ENCODE assay signal across 8 cellular contexts in the genomic region with DNA sequence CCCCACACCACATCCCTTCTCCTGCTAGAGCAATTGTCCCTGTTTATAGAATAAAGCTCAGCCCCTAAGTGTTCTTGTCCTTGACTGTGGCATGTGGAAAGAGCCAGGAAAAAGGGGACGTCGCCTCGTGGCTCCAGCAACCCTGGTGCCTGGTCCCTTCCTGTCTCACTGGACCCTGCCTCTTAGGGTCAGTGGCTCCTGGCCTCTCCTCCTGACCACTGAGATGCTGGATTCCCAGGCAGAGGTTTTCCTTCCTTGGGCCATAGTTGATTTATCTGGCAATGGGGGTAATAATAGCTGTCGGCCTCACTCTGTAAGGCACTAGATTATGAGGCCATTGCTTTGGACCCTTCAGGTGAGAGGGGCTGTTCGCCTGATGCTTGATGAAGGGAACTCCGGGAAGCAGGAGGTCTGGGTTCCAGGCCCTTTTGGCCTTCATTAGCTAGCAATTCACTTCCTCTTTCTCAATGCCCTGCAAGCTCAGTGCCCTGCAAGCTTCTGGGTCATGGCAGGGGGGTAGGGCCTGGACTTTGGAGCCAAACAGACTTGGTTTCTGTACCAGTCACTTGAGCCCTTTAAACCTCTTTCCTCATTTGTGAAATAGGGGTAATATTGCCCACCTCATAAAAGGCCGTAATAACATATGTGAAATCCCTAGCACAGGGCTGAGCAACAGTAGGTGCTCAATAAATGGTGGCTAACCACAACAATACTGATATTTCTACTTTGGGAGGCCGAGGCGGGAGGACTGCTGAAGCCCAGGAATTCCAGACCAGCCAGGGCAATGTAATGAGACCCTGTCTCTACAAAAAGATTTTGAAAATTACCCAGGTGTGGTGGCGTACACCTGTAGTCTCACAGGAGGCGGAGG. TPM values are rescaled to one million over a fixed set of nuclear protein-coding genes. Genes with fewer than 3 reads are reported as not detected.
A peak's percentile ranks its signal among the peaks of the same experiment; 100 is the strongest.
DNase-seq lines count a peak whose midpoint lies in the region; ATAC-seq and TF ChIP-seq lines count a peak whose summit lies in the region.

No MANE protein-coding gene starts in this region.

- no peak for TF ChIP-seq CTCF in heart left ventricle (IDR thresholded peaks at IDR 0.05)
- no peak for TF ChIP-seq CTCF in lower leg skin (IDR thresholded peaks at IDR 0.05)
- TF ChIP-seq CTCF in vagina (IDR thresholded peaks at IDR 0.05), result no peak

- H3K27me3 ChIP-seq in heart left ventricle, result no peaks in the 10 kb centered on the region
- no peaks in the 10 kb centered on the region for H3K27me3 ChIP-seq in vagina

- H3K9me3 Mint-ChIP-seq in activated naive CD8-positive, alpha-beta T cell treated with anti-CD3 and anti-CD28 coated beads, Interleukin-2, amount 50 U/mL, for 24 hours, result no peaks in the 10 kb centered on the region

- no peak for ATAC-seq in heart left ventricle
- no peak for ATAC-seq in Right ventricle myocardium inferior
- no peak for ATAC-seq in activated naive CD8-positive, alpha-beta T cell treated with anti-CD3 and anti-CD28 coated beads, Interleukin-2, amount 50 U/mL, for 24 hours

- H3K27ac Mint-ChIP-seq in activated naive CD8-positive, alpha-beta T cell treated with anti-CD3 and anti-CD28 coated beads, Interleukin-2, amount 50 U/mL, for 24 hours, result peak overlapping the region; percentile 59

- H3K36me3 ChIP-seq in heart left ventricle, result peaks cover 0 to 17% (median 3%) of the 10 kb centered on the region in 9 donors
- H3K36me3 ChIP-seq in vagina, result no peaks in the 10 kb centered on the region

- DNase-seq in heart left ventricle, result no peak
- no peak for DNase-seq in Right ventricle myocardium inferior (ENCODE audit: missing footprints)
- DNase-seq in activated naive CD8-positive, alpha-beta T cell treated with anti-CD3 and anti-CD28 coated beads, Interleukin-2, amount 50 U/mL, for 24 hours, result no peak
- no peak for DNase-seq in lower leg skin (ENCODE audit: low spot score in 2 of 2)
- no peak for DNase-seq in vagina (ENCODE audit: extremely low spot score in 2 of 2)
- no peak for DNase-seq in AG08396 (ENCODE audit: low spot score)
- DNase-seq in cerebellum (ENCODE audit: low spot score), result no peak
- DNase-seq in amniotic stem cell (lab: John Stamatoyannopoulos, UW), result no peak

- 66 to 77% (median 75%) methylated on average over 9 to 11 of the region's 11 CpGs for WGBS in heart left ventricle, 4 donors
- WGBS in lower leg skin, 2 donors, result 71 to 73% methylated on average over 11 of the region's 11 CpGs

- H3K4me3 Mint-ChIP-seq in activated naive CD8-positive, alpha-beta T cell treated with anti-CD3 and anti-CD28 coated beads, Interleukin-2, amount 50 U/mL, for 24 hours, result peak overlapping the region; percentile 79

- H3K27ac ChIP-seq in heart left ventricle (peak overlapping the region in 4 of 12 donors; percentile 54 to 84 (median 80)), vagina (peak overlapping the region; percentile 70)

- H3K36me3 Mint-ChIP-seq in activated naive CD8-positive, alpha-beta T cell treated with anti-CD3 and anti-CD28 coated beads, Interleukin-2, amount 50 U/mL, for 24 hours (ENCODE audit: low read depth), result no peaks in the 10 kb centered on the region

- peaks cover 0 to 25% (median 12%) of the 10 kb centered on the region in 12 donors for H3K4me1 ChIP-seq in heart left ventricle
- peaks cover 13% of the 10 kb centered on the region for H3K4me1 ChIP-seq in vagina

- no peak for TF ChIP-seq POLR2A in heart left ventricle (IDR thresholded peaks at IDR 0.05)
- no peak for TF ChIP-seq POLR2A in lower leg skin (IDR thresholded peaks at IDR 0.05)
- no peak for TF ChIP-seq POLR2A in vagina (IDR thresholded peaks at IDR 0.05)

- no peaks in the 10 kb centered on the region for H3K27me3 Mint-ChIP-seq in activated naive CD8-positive, alpha-beta T cell treated with anti-CD3 and anti-CD28 coated beads, Interleukin-2, amount 50 U/mL, for 24 hours

- H3K4me3 ChIP-seq in heart left ventricle (peak overlapping the region; percentile 59 to 96 (median 82)), lower leg skin (ENCODE audit: low read depth, poor library complexity, severe bottlenecking) (peak overlapping the region; percentile 70), vagina (peak overlapping the region; percentile 73 to 79)

- peaks cover 16% of the 10 kb centered on the region for H3K4me1 Mint-ChIP-seq in activated naive CD8-positive, alpha-beta T cell treated with anti-CD3 and anti-CD28 coated beads, Interleukin-2, amount 50 U/mL, for 24 hours

- intact Hi-C loops in heart left ventricle (cut with DNase I), result loop anchor here in 2 of 10 donors (2.0 to 5.0 kb wide), 2 partner anchors 38 to 41 kb away; partner anchors contain the start of gene CRCP (in 1 of the 2)
- intact Hi-C loops in Right ventricle myocardium inferior (cut with DNase I), result loop anchor here (5.0 kb wide), 1 partner anchor 41 kb away; no protein-coding TSS in a partner anchor
- intact Hi-C loops in lower leg skin (cut with DNase I; ENCODE audit: low total_unique reads), result no loop called here
- intact Hi-C loops in vagina (cut with DNase I), result no loop called here

- H3K9me3 ChIP-seq in heart left ventricle, result no peaks in the 10 kb centered on the region
- no peaks in the 10 kb centered on the region for H3K9me3 ChIP-seq in vagina

RNA-seq across cellular contexts. Expression of gene ASL, which starts 1.1 kb away (rescaled TPM):
- total RNA-seq in heart left ventricle (10 to 100 TPM in 8 of 9 donors, 1 to 10 TPM in 1; 9.7 to 23.1 (median 13.2) TPM), Right ventricle myocardium inferior (11.8 TPM), lower leg skin (10 to 100 TPM; 14.6 to 29.0 (median 27.9) TPM), vagina (24.6 TPM), cerebellum (10.3 TPM)
- polyA plus RNA-seq in heart left ventricle, result 10 to 100 TPM in 1 of 2 donors, 1 to 10 TPM in 1; 8.1 to 23.3 TPM

RNA-seq across cellular contexts. Expression of gene CRCP, which starts 38.0 kb away (rescaled TPM):
- total RNA-seq in heart left ventricle, result 10 to 100 TPM; 15.1 to 69.4 (median 24.1) TPM
- 10 to 100 TPM; 14.7 to 17.7 TPM for polyA plus RNA-seq in heart left ventricle
- total RNA-seq in Right ventricle myocardium inferior, result 23.6 TPM
- 10 to 100 TPM; 35.6 to 72.4 (median 45.3) TPM for total RNA-seq in lower leg skin
- 56.5 TPM for total RNA-seq in vagina
- total RNA-seq in cerebellum, result 38.9 TPM
